In genomic region chr9:69279084-69279729, GRCh38 we compare ENCODE assay signal across 18 cellular contexts. TPM values are rescaled to one million over a fixed set of nuclear protein-coding genes. Genes with fewer than 3 reads are reported as not detected.
DNase-seq lines count a peak whose midpoint lies in the region; ATAC-seq and TF ChIP-seq lines count a peak whose summit lies in the region.
"Had no signal": no experiment of that assay in that cellular context is flagged by ENCODE, and none has a peak within 500 bp of the region (broad histone marks: within the 10 kb centered on the region; RNA-seq: fewer than 3 reads in every experiment).

No MANE protein-coding gene starts in this region.

- no peaks in the 10 kb centered on the region for H3K36me3 ChIP-seq in GM23338 (ENCODE audit: insufficient read depth)
- H3K36me3 ChIP-seq: spleen, vagina had no signal

- H2AFZ ChIP-seq in GM23338 = no peak overlapping the region

- peaks cover 7% of the 10 kb centered on the region for H3K9me2 ChIP-seq in GM23338 (ENCODE audit: insufficient read depth)

- H3K4me1 ChIP-seq in GM23338 (ENCODE audit: insufficient read depth) = peaks cover 22% of the 10 kb centered on the region
- H3K4me1 ChIP-seq: spleen, vagina had no signal

- H3K4me3 ChIP-seq in GM23338 = no peak overlapping the region
- H3K4me3 ChIP-seq: spleen, vagina had no signal

- H3F3A ChIP-seq in GM23338 (replicated peaks; ENCODE audit: low read depth) = no peaks in the 10 kb centered on the region

- H3K36me3 Mint-ChIP-seq in activated CD8-positive, alpha-beta T cell treated with anti-CD3 and anti-CD28 coated beads for 36 hours (ENCODE audit: low read depth) = no peaks in the 10 kb centered on the region
- no peaks in the 10 kb centered on the region for H3K36me3 Mint-ChIP-seq in activated CD8-positive, alpha-beta T cell treated with anti-CD3 and anti-CD28 coated beads, Interleukin-2, amount 10 ng/mL, durations not matched to agents 7 days and 5 days (ENCODE audit: low read depth)
- peaks cover 6% of the 10 kb centered on the region; the same call in 2 of the 3 replicates for H3K36me3 Mint-ChIP-seq in GM23338 (ENCODE audit: low read depth)
- H3K36me3 Mint-ChIP-seq: memory B cell; stimulated activated memory B cell treated with anti-CD40 and anti-IgM and Interleukin-4, amounts not matched to agents 10 μg/mL and 1 μg/mL and 100 μg/mL, for 72 hours had no signal

- no peaks in the 10 kb centered on the region for H3K79me2 ChIP-seq in GM23338 (replicated peaks; ENCODE audit: insufficient read depth)

- H4K20me1 ChIP-seq in GM23338 (replicated peaks; ENCODE audit: insufficient read depth) = no peaks in the 10 kb centered on the region

- CTCF ChIA-PET in activated CD8-positive, alpha-beta T cell treated with anti-CD3 and anti-CD28 coated beads for 36 hours (lab: Charles Lee) = no interaction called here
- CTCF ChIA-PET in activated CD8-positive, alpha-beta T cell treated with anti-CD3 and anti-CD28 coated beads, Interleukin-2, amount 10 ng/mL, durations not matched to agents 7 days and 5 days (lab: Charles Lee) = no interaction called here

- H3K27ac Mint-ChIP-seq in activated CD8-positive, alpha-beta T cell treated with anti-CD3 and anti-CD28 coated beads for 36 hours = no peak overlapping the region
- no peak overlapping the region for H3K27ac Mint-ChIP-seq in activated CD8-positive, alpha-beta T cell treated with anti-CD3 and anti-CD28 coated beads, Interleukin-2, amount 10 ng/mL, durations not matched to agents 7 days and 5 days
- no peak overlapping the region for H3K27ac Mint-ChIP-seq in GM23338
- H3K27ac Mint-ChIP-seq: memory B cell; stimulated activated memory B cell treated with anti-CD40 and anti-IgM and Interleukin-4, amounts not matched to agents 10 μg/mL and 1 μg/mL and 100 μg/mL, for 72 hours had no signal

- H3K4me3 Mint-ChIP-seq in activated CD8-positive, alpha-beta T cell treated with anti-CD3 and anti-CD28 coated beads for 36 hours = no peak overlapping the region
- no peak overlapping the region for H3K4me3 Mint-ChIP-seq in activated CD8-positive, alpha-beta T cell treated with anti-CD3 and anti-CD28 coated beads, Interleukin-2, amount 10 ng/mL, durations not matched to agents 7 days and 5 days
- H3K4me3 Mint-ChIP-seq in GM23338 = no peak overlapping the region
- H3K4me3 Mint-ChIP-seq: memory B cell; stimulated activated memory B cell treated with anti-CD40 and anti-IgM and Interleukin-4, amounts not matched to agents 10 μg/mL and 1 μg/mL and 100 μg/mL, for 72 hours had no signal

- no peaks in the 10 kb centered on the region for H3K4me1 Mint-ChIP-seq in activated CD8-positive, alpha-beta T cell treated with anti-CD3 and anti-CD28 coated beads for 36 hours (ENCODE audit: low read depth)
- no peaks in the 10 kb centered on the region for H3K4me1 Mint-ChIP-seq in activated CD8-positive, alpha-beta T cell treated with anti-CD3 and anti-CD28 coated beads, Interleukin-2, amount 10 ng/mL, durations not matched to agents 7 days and 5 days (ENCODE audit: low read depth)
- peaks cover 23% of the 10 kb centered on the region; the same call in 2 of the 3 replicates for H3K4me1 Mint-ChIP-seq in GM23338
- H3K4me1 Mint-ChIP-seq: memory B cell had no signal

- no peak overlapping the region for H3K27ac ChIP-seq in GM23338 (ENCODE audit: low read depth)
- H3K27ac ChIP-seq: RWPE1, spleen, vagina had no signal

- in situ Hi-C loops in ACHN (cut with HindIII; ENCODE audit: low pct_ligation_motif_present, low pct_unique_long_range_greater_than_20kb, low sequenced_read_pairs) = no loop called here

- peak; percentile 37 for DNase-seq in activated CD8-positive, alpha-beta T cell treated with anti-CD3 and anti-CD28 coated beads for 36 hours
- no peak for DNase-seq in activated CD8-positive, alpha-beta T cell treated with anti-CD3 and anti-CD28 coated beads, Interleukin-2, amount 10 ng/mL, durations not matched to agents 7 days and 5 days
- DNase-seq in stimulated activated CD4-positive, alpha-beta T cell treated with anti-CD3 and anti-CD28 coated beads, Interleukin-4, amount 100 ng/mL, for 24 hours = peak; percentile 16
- DNase-seq in GM23338 (ENCODE audit: low spot score) (no peak), NCI-H2081 treated with DMSO at 0.1 percent for 48 hours (lab: John Stamatoyannopoulos, UW) (no peak), ACHN (no peak)
- DNase-seq: COR-L47, dermis blood vessel endothelial cell, NCI-H1048, NCI-H510A treated with DMSO at 0.1 percent for 48 hours, nucleus accumbens, spleen had no signal

- H3K27me3 ChIP-seq in GM23338 (ENCODE audit: insufficient read depth) = no peaks in the 10 kb centered on the region
- H3K27me3 ChIP-seq: spleen, vagina had no signal

- TF ChIP-seq CTCF in activated CD8-positive, alpha-beta T cell treated with anti-CD3 and anti-CD28 coated beads for 36 hours (IDR thresholded peaks at IDR 0.05) = no peak
- TF ChIP-seq CTCF in GM23338 (conservative IDR thresholded peaks at IDR 0.05; ENCODE audit: low read depth in 2 of 2) = no peak

- ATAC-seq in activated CD8-positive, alpha-beta T cell treated with anti-CD3 and anti-CD28 coated beads for 36 hours = peak; percentile 60
- no peak for ATAC-seq in activated CD8-positive, alpha-beta T cell treated with anti-CD3 and anti-CD28 coated beads, Interleukin-2, amount 10 ng/mL, durations not matched to agents 7 days and 5 days
- ATAC-seq in GM21423 (IDR thresholded peaks at IDR 0.05; ENCODE audit: unreplicated experiment) (peak; percentile 79), HG03095 (IDR thresholded peaks at IDR 0.05; ENCODE audit: unreplicated experiment) (peak; percentile 79), GM23338 (no peak)
- ATAC-seq: stimulated activated memory B cell treated with anti-CD40 and anti-IgM and Interleukin-4, amounts not matched to agents 10 μg/mL and 1 μg/mL and 100 μg/mL, for 72 hours had no signal

- no peak overlapping the region for H3K4me2 ChIP-seq in GM23338

- peaks cover 15% of the 10 kb centered on the region for H3K27me3 Mint-ChIP-seq in activated CD8-positive, alpha-beta T cell treated with anti-CD3 and anti-CD28 coated beads for 36 hours
- H3K27me3 Mint-ChIP-seq in activated CD8-positive, alpha-beta T cell treated with anti-CD3 and anti-CD28 coated beads, Interleukin-2, amount 10 ng/mL, durations not matched to agents 7 days and 5 days (ENCODE audit: low read depth) = peaks cover 2% of the 10 kb centered on the region
- no peaks in the 10 kb centered on the region for H3K27me3 Mint-ChIP-seq in GM23338 (ENCODE audit: insufficient read depth, low read depth, poor library complexity)

- peaks cover 21% of the 10 kb centered on the region for H3K9me3 Mint-ChIP-seq in activated CD8-positive, alpha-beta T cell treated with anti-CD3 and anti-CD28 coated beads for 36 hours
- H3K9me3 Mint-ChIP-seq in activated CD8-positive, alpha-beta T cell treated with anti-CD3 and anti-CD28 coated beads, Interleukin-2, amount 10 ng/mL, durations not matched to agents 7 days and 5 days (ENCODE audit: insufficient read depth) = no peaks in the 10 kb centered on the region
- peaks cover 18% of the 10 kb centered on the region for H3K9me3 Mint-ChIP-seq in GM23338

- POLR2A ChIA-PET in activated CD8-positive, alpha-beta T cell treated with anti-CD3 and anti-CD28 coated beads for 36 hours (lab: Charles Lee) = no interaction called here
- POLR2A ChIA-PET in activated CD8-positive, alpha-beta T cell treated with anti-CD3 and anti-CD28 coated beads, Interleukin-2, amount 10 ng/mL, durations not matched to agents 7 days and 5 days (lab: Charles Lee) = no interaction called here

- intact Hi-C loops in activated CD8-positive, alpha-beta T cell treated with anti-CD3 and anti-CD28 coated beads for 36 hours (cut with micrococcal nuclease) = no loop called here

TF ChIP-seq in GM23338, 12 proteins besides CTCF, POLR2A, EP300 and RAD21 (continues in another document):
- TF ChIP-seq CREB1 (CRISPR knock-in tag; IDR thresholded peaks at IDR 0.05; ENCODE audit: low read depth) (no peak), EZH2phosphoT487 (IDR thresholded peaks at IDR 0.05; ENCODE audit: unreplicated experiment) (no peak), EZH2 (IDR thresholded peaks at IDR 0.05; ENCODE audit: low read depth, unreplicated experiment) (no peak)

RNA-seq across cellular contexts. Expression of gene ENTREP1, which starts 45.8 kb away (rescaled TPM):
- total RNA-seq in activated CD8-positive, alpha-beta T cell treated with anti-CD3 and anti-CD28 coated beads for 36 hours = not detected
- not detected for total RNA-seq in activated CD8-positive, alpha-beta T cell treated with anti-CD3 and anti-CD28 coated beads, Interleukin-2, amount 10 ng/mL, durations not matched to agents 7 days and 5 days
- 10.0 and 11.6 TPM in 2 replicates for total RNA-seq in GM23338 (2014; rRNA removed; shearing (Covaris generic))
- polyA plus RNA-seq in GM23338 (2016; fragmentation: Nextera tagmentation; extraction: Ambion mirVana) = 5.7 and 5.8 TPM in 2 replicates

Comparison
In these comparisons a context has a peak if more than half of its experiments do, and no peak if none do; other contexts are left out.
1. ATAC-seq: peak in activated CD8-positive, alpha-beta T cell treated with anti-CD3 and anti-CD28 coated beads for 36 hours (single experiment), GM21423 (single experiment) and HG03095 (single experiment); none in activated CD8-positive, alpha-beta T cell treated with anti-CD3 and anti-CD28 coated beads, Interleukin-2, amount 10 ng/mL, durations not matched to agents 7 days and 5 days (single experiment) and GM23338 (single experiment).
2. DNase-seq: peak in activated CD8-positive, alpha-beta T cell treated with anti-CD3 and anti-CD28 coated beads for 36 hours (single experiment) and stimulated activated CD4-positive, alpha-beta T cell treated with anti-CD3 and anti-CD28 coated beads, Interleukin-4, amount 100 ng/mL, for 24 hours (single experiment); none in activated CD8-positive, alpha-beta T cell treated with anti-CD3 and anti-CD28 coated beads, Interleukin-2, amount 10 ng/mL, durations not matched to agents 7 days and 5 days (single experiment), GM23338 (single experiment), NCI-H2081 treated with DMSO at 0.1 percent for 48 hours (single experiment) and ACHN (single experiment).
3. RNA of gene ENTREP1, which starts 45.8 kb away (total RNA-seq): 10.0 to 11.6 TPM in GM23338; not detected in activated CD8-positive, alpha-beta T cell treated with anti-CD3 and anti-CD28 coated beads for 36 hours and not detected in activated CD8-positive, alpha-beta T cell treated with anti-CD3 and anti-CD28 coated beads, Interleukin-2, amount 10 ng/mL, durations not matched to agents 7 days and 5 days; every median in the first group is over 10 times any median in the second.